Comparison of ENCODE assay signal across 1 cellular context in the genomic region with DNA sequence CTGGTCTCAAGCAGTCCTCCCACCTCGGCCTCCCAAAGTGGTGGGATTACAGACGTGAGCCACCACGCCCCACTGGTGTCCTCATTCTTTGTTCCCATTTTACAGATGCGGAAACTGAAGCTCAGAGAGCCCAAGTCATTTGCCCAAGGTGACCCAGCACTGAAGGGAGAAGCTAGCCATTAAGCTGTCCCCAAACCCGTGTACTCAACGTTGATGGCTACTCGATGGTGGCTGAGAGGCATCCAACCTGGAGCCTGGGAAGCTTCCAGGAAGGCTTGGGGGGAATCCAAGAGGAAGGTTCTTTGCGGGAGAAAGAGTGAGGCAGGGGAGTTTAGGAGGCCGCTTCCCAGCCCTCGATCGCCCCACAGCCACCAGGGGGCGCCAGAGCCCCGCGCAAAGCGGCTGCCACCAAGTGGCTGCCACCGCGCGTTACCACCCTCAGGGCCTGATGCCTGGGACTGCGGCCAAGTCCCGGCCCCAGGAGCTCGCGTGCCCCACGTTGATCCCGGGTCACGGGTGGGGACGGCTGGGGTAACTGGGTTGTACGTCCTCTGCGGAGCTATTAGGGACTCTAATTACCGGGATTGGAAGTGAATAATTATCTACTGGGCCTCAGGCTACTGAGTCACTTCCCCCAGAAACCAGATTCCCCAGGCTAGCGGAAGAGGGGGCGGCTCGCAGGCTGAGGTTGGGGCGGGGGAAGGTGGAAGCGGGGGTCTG.
TF ChIP-seq lines count a peak whose summit lies in the region.

No MANE protein-coding gene starts in this region.

TF ChIP-seq in K562, 482 proteins besides CTCF, POLR2A, EP300 and RAD21 (continued from another document and continues in another):
- TF ChIP-seq, protein P1, sequence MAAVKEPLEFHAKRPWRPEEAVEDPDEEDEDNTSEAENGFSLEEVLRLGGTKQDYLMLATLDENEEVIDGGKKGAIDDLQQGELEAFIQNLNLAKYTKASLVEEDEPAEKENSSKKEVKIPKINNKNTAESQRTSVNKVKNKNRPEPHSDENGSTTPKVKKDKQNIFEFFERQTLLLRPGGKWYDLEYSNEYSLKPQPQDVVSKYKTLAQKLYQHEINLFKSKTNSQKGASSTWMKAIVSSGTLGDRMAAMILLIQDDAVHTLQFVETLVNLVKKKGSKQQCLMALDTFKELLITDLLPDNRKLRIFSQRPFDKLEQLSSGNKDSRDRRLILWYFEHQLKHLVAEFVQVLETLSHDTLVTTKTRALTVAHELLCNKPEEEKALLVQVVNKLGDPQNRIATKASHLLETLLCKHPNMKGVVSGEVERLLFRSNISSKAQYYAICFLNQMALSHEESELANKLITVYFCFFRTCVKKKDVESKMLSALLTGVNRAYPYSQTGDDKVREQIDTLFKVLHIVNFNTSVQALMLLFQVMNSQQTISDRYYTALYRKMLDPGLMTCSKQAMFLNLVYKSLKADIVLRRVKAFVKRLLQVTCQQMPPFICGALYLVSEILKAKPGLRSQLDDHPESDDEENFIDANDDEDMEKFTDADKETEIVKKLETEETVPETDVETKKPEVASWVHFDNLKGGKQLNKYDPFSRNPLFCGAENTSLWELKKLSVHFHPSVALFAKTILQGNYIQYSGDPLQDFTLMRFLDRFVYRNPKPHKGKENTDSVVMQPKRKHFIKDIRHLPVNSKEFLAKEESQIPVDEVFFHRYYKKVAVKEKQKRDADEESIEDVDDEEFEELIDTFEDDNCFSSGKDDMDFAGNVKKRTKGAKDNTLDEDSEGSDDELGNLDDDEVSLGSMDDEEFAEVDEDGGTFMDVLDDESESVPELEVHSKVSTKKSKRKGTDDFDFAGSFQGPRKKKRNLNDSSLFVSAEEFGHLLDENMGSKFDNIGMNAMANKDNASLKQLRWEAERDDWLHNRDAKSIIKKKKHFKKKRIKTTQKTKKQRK (IDR thresholded peaks at IDR 0.05; ENCODE audit: borderline replicate concordance, low read depth, low read length) = no peak
- no peak for TF ChIP-seq NELFE (IDR thresholded peaks at IDR 0.05; ENCODE audit: insufficient read depth, insufficient read length)
- no peak for TF ChIP-seq ZKSCAN3 (CRISPR knock-in tag; IDR thresholded peaks at IDR 0.05)
- TF ChIP-seq TGIF2 (CRISPR knock-in tag; IDR thresholded peaks at IDR 0.05) = no peak
- TF ChIP-seq SP2 (IDR thresholded peaks at IDR 0.05; ENCODE audit: extremely low read depth, low read depth, low read length, poor library complexity, severe bottlenecking) = no peak
- TF ChIP-seq ZNF121 (CRISPR knock-in tag; conservative IDR thresholded peaks at IDR 0.05) = no peak
- TF ChIP-seq, protein P2, sequence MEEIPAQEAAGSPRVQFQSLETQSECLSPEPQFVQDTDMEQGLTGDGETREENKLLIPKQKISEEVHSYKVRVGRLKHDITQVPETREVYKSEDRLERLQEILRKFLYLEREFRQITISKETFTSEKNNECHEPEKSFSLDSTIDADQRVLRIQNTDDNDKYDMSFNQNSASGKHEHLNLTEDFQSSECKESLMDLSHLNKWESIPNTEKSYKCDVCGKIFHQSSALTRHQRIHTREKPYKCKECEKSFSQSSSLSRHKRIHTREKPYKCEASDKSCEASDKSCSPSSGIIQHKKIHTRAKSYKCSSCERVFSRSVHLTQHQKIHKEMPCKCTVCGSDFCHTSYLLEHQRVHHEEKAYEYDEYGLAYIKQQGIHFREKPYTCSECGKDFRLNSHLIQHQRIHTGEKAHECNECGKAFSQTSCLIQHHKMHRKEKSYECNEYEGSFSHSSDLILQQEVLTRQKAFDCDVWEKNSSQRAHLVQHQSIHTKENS (CRISPR knock-in tag; IDR thresholded peaks at IDR 0.05) = no peak
- peak; percentile 49; the same call in 1 of the 2 replicates for TF ChIP-seq MYC (IDR thresholded peaks at IDR 0.05; ENCODE audit: low read depth, low read length)
- TF ChIP-seq MYC (CRISPR knock-in tag; IDR thresholded peaks at IDR 0.05; ENCODE audit: borderline replicate concordance, low read depth) = no peak
- TF ChIP-seq, protein P3, sequence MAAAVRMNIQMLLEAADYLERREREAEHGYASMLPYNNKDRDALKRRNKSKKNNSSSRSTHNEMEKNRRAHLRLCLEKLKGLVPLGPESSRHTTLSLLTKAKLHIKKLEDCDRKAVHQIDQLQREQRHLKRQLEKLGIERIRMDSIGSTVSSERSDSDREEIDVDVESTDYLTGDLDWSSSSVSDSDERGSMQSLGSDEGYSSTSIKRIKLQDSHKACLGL (CRISPR knock-in tag; IDR thresholded peaks at IDR 0.05; ENCODE audit: borderline replicate concordance, poor library complexity, severe bottlenecking) = no peak
- TF ChIP-seq, protein P4, sequence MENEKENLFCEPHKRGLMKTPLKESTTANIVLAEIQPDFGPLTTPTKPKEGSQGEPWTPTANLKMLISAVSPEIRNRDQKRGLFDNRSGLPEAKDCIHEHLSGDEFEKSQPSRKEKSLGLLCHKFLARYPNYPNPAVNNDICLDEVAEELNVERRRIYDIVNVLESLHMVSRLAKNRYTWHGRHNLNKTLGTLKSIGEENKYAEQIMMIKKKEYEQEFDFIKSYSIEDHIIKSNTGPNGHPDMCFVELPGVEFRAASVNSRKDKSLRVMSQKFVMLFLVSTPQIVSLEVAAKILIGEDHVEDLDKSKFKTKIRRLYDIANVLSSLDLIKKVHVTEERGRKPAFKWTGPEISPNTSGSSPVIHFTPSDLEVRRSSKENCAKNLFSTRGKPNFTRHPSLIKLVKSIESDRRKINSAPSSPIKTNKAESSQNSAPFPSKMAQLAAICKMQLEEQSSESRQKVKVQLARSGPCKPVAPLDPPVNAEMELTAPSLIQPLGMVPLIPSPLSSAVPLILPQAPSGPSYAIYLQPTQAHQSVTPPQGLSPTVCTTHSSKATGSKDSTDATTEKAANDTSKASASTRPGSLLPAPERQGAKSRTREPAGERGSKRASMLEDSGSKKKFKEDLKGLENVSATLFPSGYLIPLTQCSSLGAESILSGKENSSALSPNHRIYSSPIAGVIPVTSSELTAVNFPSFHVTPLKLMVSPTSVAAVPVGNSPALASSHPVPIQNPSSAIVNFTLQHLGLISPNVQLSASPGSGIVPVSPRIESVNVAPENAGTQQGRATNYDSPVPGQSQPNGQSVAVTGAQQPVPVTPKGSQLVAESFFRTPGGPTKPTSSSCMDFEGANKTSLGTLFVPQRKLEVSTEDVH (IDR thresholded peaks at IDR 0.05; ENCODE audit: low read depth, partially characterized antibody) = no peak
- TF ChIP-seq ZNF780A (CRISPR knock-in tag; IDR thresholded peaks at IDR 0.05) = no peak
- no peak for TF ChIP-seq HDAC8 (tag; IDR thresholded peaks at IDR 0.05)
- TF ChIP-seq, protein P5, sequence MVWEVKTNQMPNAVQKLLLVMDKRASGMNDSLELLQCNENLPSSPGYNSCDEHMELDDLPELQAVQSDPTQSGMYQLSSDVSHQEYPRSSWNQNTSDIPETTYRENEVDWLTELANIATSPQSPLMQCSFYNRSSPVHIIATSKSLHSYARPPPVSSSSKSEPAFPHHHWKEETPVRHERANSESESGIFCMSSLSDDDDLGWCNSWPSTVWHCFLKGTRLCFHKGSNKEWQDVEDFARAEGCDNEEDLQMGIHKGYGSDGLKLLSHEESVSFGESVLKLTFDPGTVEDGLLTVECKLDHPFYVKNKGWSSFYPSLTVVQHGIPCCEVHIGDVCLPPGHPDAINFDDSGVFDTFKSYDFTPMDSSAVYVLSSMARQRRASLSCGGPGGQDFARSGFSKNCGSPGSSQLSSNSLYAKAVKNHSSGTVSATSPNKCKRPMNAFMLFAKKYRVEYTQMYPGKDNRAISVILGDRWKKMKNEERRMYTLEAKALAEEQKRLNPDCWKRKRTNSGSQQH (CRISPR knock-in tag; IDR thresholded peaks at IDR 0.05) = no peak
- no peak for TF ChIP-seq ZNF282 (CRISPR knock-in tag; IDR thresholded peaks at IDR 0.05)
- TF ChIP-seq XRCC3 (IDR thresholded peaks at IDR 0.05) = no peak
- no peak for TF ChIP-seq ELF2 (CRISPR knock-in tag; IDR thresholded peaks at IDR 0.05)
- TF ChIP-seq MYBL2 (IDR thresholded peaks at IDR 0.05; ENCODE audit: low read depth) = no peak
- no peak for TF ChIP-seq MYBL2 (CRISPR knock-in tag; IDR thresholded peaks at IDR 0.05; ENCODE audit: borderline replicate concordance)
- TF ChIP-seq ZNF146 (CRISPR knock-in tag; IDR thresholded peaks at IDR 0.05; ENCODE audit: unreplicated experiment) = peak; percentile 11
- TF ChIP-seq, protein P6, sequence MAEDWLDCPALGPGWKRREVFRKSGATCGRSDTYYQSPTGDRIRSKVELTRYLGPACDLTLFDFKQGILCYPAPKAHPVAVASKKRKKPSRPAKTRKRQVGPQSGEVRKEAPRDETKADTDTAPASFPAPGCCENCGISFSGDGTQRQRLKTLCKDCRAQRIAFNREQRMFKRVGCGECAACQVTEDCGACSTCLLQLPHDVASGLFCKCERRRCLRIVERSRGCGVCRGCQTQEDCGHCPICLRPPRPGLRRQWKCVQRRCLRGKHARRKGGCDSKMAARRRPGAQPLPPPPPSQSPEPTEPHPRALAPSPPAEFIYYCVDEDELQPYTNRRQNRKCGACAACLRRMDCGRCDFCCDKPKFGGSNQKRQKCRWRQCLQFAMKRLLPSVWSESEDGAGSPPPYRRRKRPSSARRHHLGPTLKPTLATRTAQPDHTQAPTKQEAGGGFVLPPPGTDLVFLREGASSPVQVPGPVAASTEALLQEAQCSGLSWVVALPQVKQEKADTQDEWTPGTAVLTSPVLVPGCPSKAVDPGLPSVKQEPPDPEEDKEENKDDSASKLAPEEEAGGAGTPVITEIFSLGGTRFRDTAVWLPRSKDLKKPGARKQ (CRISPR knock-in tag; IDR thresholded peaks at IDR 0.05) = no peak
- TF ChIP-seq PTRF (tag; IDR thresholded peaks at IDR 0.05) = no peak
- no peak for TF ChIP-seq RFX7 (CRISPR knock-in tag; IDR thresholded peaks at IDR 0.05)
- peak; percentile 84 for TF ChIP-seq HMGN3 (IDR thresholded peaks at IDR 0.05; ENCODE audit: borderline replicate concordance, extremely low read depth, insufficient read length, low read depth, low read length)
- TF ChIP-seq, protein P7, sequence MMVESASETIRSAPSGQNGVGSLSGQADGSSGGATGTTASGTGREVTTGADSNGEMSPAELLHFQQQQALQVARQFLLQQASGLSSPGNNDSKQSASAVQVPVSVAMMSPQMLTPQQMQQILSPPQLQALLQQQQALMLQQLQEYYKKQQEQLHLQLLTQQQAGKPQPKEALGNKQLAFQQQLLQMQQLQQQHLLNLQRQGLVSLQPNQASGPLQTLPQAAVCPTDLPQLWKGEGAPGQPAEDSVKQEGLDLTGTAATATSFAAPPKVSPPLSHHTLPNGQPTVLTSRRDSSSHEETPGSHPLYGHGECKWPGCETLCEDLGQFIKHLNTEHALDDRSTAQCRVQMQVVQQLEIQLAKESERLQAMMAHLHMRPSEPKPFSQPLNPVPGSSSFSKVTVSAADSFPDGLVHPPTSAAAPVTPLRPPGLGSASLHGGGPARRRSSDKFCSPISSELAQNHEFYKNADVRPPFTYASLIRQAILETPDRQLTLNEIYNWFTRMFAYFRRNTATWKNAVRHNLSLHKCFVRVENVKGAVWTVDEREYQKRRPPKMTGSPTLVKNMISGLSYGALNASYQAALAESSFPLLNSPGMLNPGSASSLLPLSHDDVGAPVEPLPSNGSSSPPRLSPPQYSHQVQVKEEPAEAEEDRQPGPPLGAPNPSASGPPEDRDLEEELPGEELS (CRISPR knock-in tag; IDR thresholded peaks at IDR 0.05; ENCODE audit: borderline replicate concordance) = no peak
- no peak for TF ChIP-seq ADNP (tag; IDR thresholded peaks at IDR 0.05)
- TF ChIP-seq BRCA1 (IDR thresholded peaks at IDR 0.05) = no peak
- no peak for TF ChIP-seq BRCA1 (CRISPR knock-in tag; IDR thresholded peaks at IDR 0.05)
- TF ChIP-seq NCOA6 (IDR thresholded peaks at IDR 0.05) = no peak
- TF ChIP-seq PRMT5 (CRISPR knock-in tag; IDR thresholded peaks at IDR 0.05) = no peak
- no peak for TF ChIP-seq ZBTB8A (IDR thresholded peaks at IDR 0.05; ENCODE audit: partially characterized antibody)
- TF ChIP-seq TARDBP (IDR thresholded peaks at IDR 0.05) = peak; percentile 76; the same call in 1 of the 2 replicates
- TF ChIP-seq RFX1 (IDR thresholded peaks at IDR 0.05) = no peak
- TF ChIP-seq, protein P8, sequence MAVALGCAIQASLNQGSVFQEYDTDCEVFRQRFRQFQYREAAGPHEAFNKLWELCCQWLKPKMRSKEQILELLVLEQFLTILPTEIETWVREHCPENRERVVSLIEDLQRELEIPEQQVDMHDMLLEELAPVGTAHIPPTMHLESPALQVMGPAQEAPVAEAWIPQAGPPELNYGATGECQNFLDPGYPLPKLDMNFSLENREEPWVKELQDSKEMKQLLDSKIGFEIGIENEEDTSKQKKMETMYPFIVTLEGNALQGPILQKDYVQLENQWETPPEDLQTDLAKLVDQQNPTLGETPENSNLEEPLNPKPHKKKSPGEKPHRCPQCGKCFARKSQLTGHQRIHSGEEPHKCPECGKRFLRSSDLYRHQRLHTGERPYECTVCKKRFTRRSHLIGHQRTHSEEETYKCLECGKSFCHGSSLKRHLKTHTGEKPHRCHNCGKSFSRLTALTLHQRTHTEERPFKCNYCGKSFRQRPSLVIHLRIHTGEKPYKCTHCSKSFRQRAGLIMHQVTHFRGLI (CRISPR knock-in tag; IDR thresholded peaks at IDR 0.05) = no peak
- TF ChIP-seq PHF20 (IDR thresholded peaks at IDR 0.05; ENCODE audit: partially characterized antibody) = peak; percentile 60
- no peak for TF ChIP-seq ZNF239 (CRISPR knock-in tag; IDR thresholded peaks at IDR 0.05)
- TF ChIP-seq ZNF384 (IDR thresholded peaks at IDR 0.05; ENCODE audit: low read depth, low read length) = no peak
- peak; percentile 100 for TF ChIP-seq BCOR (IDR thresholded peaks at IDR 0.05)
- peak in 1 of 2 experiments; percentile 66; a peak in 2 of 4 replicates for TF ChIP-seq ARNT (IDR thresholded peaks at IDR 0.05)
- 0 out of 2 replicates have a peak, but pooled peaks have one; percentile 64 for TF ChIP-seq PHF21A (IDR thresholded peaks at IDR 0.05; ENCODE audit: borderline replicate concordance, low read depth)
- TF ChIP-seq RBM17 (IDR thresholded peaks at IDR 0.05; ENCODE audit: borderline replicate concordance, low read depth, low read length) = no peak
- peak; percentile 45; the same call in 1 of the 2 replicates for TF ChIP-seq ETV1 (tag; conservative IDR thresholded peaks at IDR 0.05; ENCODE audit: low read depth)
- TF ChIP-seq ATF1 (CRISPR knock-in tag; IDR thresholded peaks at IDR 0.05) = no peak
- TF ChIP-seq ATF1 (tag; IDR thresholded peaks at IDR 0.05) = peak; percentile 17; the same call in 1 of the 2 replicates
- no peak for TF ChIP-seq ZNF184 (CRISPR knock-in tag; IDR thresholded peaks at IDR 0.05)
- TF ChIP-seq, protein P9, sequence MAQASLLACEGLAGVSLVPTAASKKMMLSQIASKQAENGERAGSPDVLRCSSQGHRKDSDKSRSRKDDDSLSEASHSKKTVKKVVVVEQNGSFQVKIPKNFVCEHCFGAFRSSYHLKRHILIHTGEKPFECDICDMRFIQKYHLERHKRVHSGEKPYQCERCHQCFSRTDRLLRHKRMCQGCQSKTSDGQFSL (CRISPR knock-in tag; IDR thresholded peaks at IDR 0.05) = 0 out of 2 replicates have a peak, but pooled peaks have one; percentile 39
- TF ChIP-seq, protein P9 (tag; IDR thresholded peaks at IDR 0.05) = no peak
- TF ChIP-seq, protein P10, sequence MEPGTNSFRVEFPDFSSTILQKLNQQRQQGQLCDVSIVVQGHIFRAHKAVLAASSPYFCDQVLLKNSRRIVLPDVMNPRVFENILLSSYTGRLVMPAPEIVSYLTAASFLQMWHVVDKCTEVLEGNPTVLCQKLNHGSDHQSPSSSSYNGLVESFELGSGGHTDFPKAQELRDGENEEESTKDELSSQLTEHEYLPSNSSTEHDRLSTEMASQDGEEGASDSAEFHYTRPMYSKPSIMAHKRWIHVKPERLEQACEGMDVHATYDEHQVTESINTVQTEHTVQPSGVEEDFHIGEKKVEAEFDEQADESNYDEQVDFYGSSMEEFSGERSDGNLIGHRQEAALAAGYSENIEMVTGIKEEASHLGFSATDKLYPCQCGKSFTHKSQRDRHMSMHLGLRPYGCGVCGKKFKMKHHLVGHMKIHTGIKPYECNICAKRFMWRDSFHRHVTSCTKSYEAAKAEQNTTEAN (CRISPR knock-in tag; IDR thresholded peaks at IDR 0.05) = no peak
